ENCODE assay signal across 19 cellular contexts in the genomic region with DNA sequence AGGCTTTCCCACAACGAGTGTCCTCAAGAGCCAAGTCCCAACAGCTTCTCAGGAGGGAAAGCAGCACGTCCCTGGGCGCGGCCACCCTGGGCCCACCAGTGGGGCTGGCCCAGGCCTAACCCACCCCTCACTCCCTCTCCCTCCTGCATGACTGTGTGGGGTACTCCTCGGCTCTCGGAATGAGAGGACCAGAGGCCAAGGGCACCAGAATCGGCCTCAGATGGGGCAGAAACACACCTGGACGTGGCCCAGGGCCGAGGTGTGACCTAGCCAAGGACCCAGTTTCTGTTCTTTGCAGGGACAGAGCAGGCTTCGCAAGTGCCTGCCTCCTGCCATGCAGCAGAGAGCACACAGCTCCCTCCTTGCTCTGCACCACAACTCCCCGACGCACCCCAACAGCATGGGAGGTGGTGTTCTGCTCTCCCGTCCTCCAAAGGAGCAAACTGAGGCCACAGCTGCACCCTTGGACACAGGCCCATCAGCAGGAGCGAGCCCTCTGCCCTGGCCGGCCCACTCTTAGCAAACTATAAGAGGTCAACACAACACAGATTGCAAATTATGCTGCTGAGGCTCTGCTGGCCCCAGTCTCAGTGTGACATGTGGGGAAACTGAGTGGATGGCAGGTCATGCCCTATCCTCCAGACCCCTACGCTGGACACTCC. TPM values are rescaled to one million over a fixed set of nuclear protein-coding genes. Genes with fewer than 3 reads are reported as not detected.
DNase-seq lines count a peak whose midpoint lies in the region; ATAC-seq, FAIRE-seq and TF ChIP-seq lines count a peak whose summit lies in the region.
"Had no signal": no experiment of that assay in that cellular context is flagged by ENCODE, and none has a peak within 500 bp of the region (broad histone marks: within the 10 kb centered on the region; RNA-seq: fewer than 3 reads in every experiment).

No MANE protein-coding gene starts in this region.

- ATAC-seq in heart left ventricle = no peak
- ATAC-seq in left cardiac atrium = no peak
- ATAC-seq in stimulated activated effector memory CD8-positive, alpha-beta T cell treated with anti-CD3 and anti-CD28 coated beads, Interleukin-12 subunit alpha, Interleukin-12 subunit beta, amount 100 ng/mL, for 72 hours = no peak

- TF ChIP-seq CTCF in heart left ventricle (IDR thresholded peaks at IDR 0.05) = no peak
- no peak for TF ChIP-seq CTCF in glutamatergic neuron (IDR thresholded peaks at IDR 0.05; ENCODE audit: partially characterized antibody, unreplicated experiment)
- no peak for TF ChIP-seq CTCF in nephron progenitor cell (IDR thresholded peaks at IDR 0.05)

- WGBS in heart left ventricle, 4 donors = 91 to 94% (median 94%) methylated on average over 12 to 16 of the region's 16 CpGs

- H3K36me3 Mint-ChIP-seq in glutamatergic neuron (ENCODE audit: unreplicated experiment) (peaks cover 5% of the 10 kb centered on the region), nephron progenitor cell (ENCODE audit: low read depth) (peaks cover 23% of the 10 kb centered on the region)
- H3K36me3 Mint-ChIP-seq in stimulated activated effector memory CD8-positive, alpha-beta T cell treated with anti-CD3 and anti-CD28 coated beads, Interleukin-12 subunit alpha, Interleukin-12 subunit beta, amount 100 ng/mL, for 72 hours = no peaks in the 10 kb centered on the region

- no peak for FAIRE-seq in HTR-8/SVneo (lab: Jason Lieb, UNC)
- FAIRE-seq: GM19239 had no signal

- H3K36me3 ChIP-seq in heart left ventricle = no peaks in the 10 kb centered on the region
- H3K36me3 ChIP-seq: SJCRH30 had no signal

- peak overlapping the region; percentile 34 for H3K4me3 Mint-ChIP-seq in glutamatergic neuron (ENCODE audit: unreplicated experiment)
- no peak overlapping the region for H3K4me3 Mint-ChIP-seq in nephron progenitor cell
- H3K4me3 Mint-ChIP-seq in stimulated activated effector memory CD8-positive, alpha-beta T cell treated with anti-CD3 and anti-CD28 coated beads, Interleukin-12 subunit alpha, Interleukin-12 subunit beta, amount 100 ng/mL, for 72 hours = no peak overlapping the region
- H3K4me3 Mint-ChIP-seq: CD4-positive, alpha-beta memory T cell had no signal

- no peak overlapping the region for H3K4me3 ChIP-seq in heart left ventricle
- H3K4me3 ChIP-seq: SJCRH30 had no signal

- H3K27ac Mint-ChIP-seq in glutamatergic neuron (ENCODE audit: unreplicated experiment) = peak overlapping the region; percentile 88
- H3K27ac Mint-ChIP-seq in nephron progenitor cell = peak overlapping the region; percentile 59
- no peak overlapping the region for H3K27ac Mint-ChIP-seq in stimulated activated effector memory CD8-positive, alpha-beta T cell treated with anti-CD3 and anti-CD28 coated beads, Interleukin-12 subunit alpha, Interleukin-12 subunit beta, amount 100 ng/mL, for 72 hours
- H3K27ac Mint-ChIP-seq: CD4-positive, alpha-beta memory T cell had no signal

- H3K4me1 Mint-ChIP-seq in glutamatergic neuron (ENCODE audit: low read depth, unreplicated experiment) (peaks cover 50% of the 10 kb centered on the region), nephron progenitor cell (peaks cover 20% of the 10 kb centered on the region)
- H3K4me1 Mint-ChIP-seq in stimulated activated effector memory CD8-positive, alpha-beta T cell treated with anti-CD3 and anti-CD28 coated beads, Interleukin-12 subunit alpha, Interleukin-12 subunit beta, amount 100 ng/mL, for 72 hours = peaks cover 41% of the 10 kb centered on the region

- no peaks in the 10 kb centered on the region for H3K9me3 ChIP-seq in heart left ventricle
- H3K9me3 ChIP-seq: SJCRH30 had no signal

- peak in 3 of 5 donors; percentile 12 to 34 (median 22) for DNase-seq in heart left ventricle
- no peak for DNase-seq in left cardiac atrium
- peak; percentile 10 for DNase-seq in glutamatergic neuron
- DNase-seq in nephron progenitor cell = no peak
- no peak for DNase-seq in NCI-H2107 treated with DMSO at 0.1 percent for 48 hours (lab: John Stamatoyannopoulos, UW; ENCODE audit: unreplicated experiment)
- no peak for DNase-seq in HTR-8/SVneo (ENCODE audit: insufficient read length, low spot score)
- no peak for DNase-seq in NCI-H1436 (lab: John Stamatoyannopoulos, UW)
- no peak for DNase-seq in stimulated activated effector memory CD8-positive, alpha-beta T cell treated with anti-CD3 and anti-CD28 coated beads, Interleukin-12 subunit alpha, Interleukin-12 subunit beta, amount 100 ng/mL, for 72 hours (ENCODE audit: low spot score in 2 of 2)
- DNase-seq: Calu3, DMS53, HCEC 1CT, MM.1S, NCI-H1092 treated with DMSO at 0.1 percent for 48 hours, NCI-H226, NCI-H524 treated with DMSO at 0.1 percent for 48 hours, SJCRH30 had no signal

- H3K4me1 ChIP-seq in heart left ventricle = peaks cover 0 to 23% (median 0%) of the 10 kb centered on the region in 12 donors

- no peak for TF ChIP-seq POLR2A in heart left ventricle (IDR thresholded peaks at IDR 0.05)

- peaks cover 5% of the 10 kb centered on the region for H3K27me3 Mint-ChIP-seq in glutamatergic neuron (ENCODE audit: unreplicated experiment)
- H3K27me3 Mint-ChIP-seq in nephron progenitor cell (ENCODE audit: low read depth, poor library complexity) = peaks cover 2% of the 10 kb centered on the region
- H3K27me3 Mint-ChIP-seq: CD4-positive, alpha-beta memory T cell had no signal

- intact Hi-C loops in heart left ventricle (cut with DNase I) = no loop called here
- intact Hi-C loops in left cardiac atrium (cut with DNase I) = no loop called here

- peaks cover 17% of the 10 kb centered on the region for H3K9me3 Mint-ChIP-seq in glutamatergic neuron (ENCODE audit: unreplicated experiment)
- no peaks in the 10 kb centered on the region for H3K9me3 Mint-ChIP-seq in nephron progenitor cell
- H3K9me3 Mint-ChIP-seq in stimulated activated effector memory CD8-positive, alpha-beta T cell treated with anti-CD3 and anti-CD28 coated beads, Interleukin-12 subunit alpha, Interleukin-12 subunit beta, amount 100 ng/mL, for 72 hours = peaks cover 4% of the 10 kb centered on the region

- H3K27me3 ChIP-seq in heart left ventricle = no peaks in the 10 kb centered on the region
- H3K27me3 ChIP-seq: SJCRH30 had no signal

- no peak overlapping the region for H3K27ac ChIP-seq in heart left ventricle
- H3K27ac ChIP-seq: KMS-11, SJCRH30 had no signal

RNA-seq across cellular contexts. Expression of gene HS6ST1, which starts 19.7 kb away (rescaled TPM):
- total RNA-seq in heart left ventricle = 10 to 100 TPM; 18.1 to 87.3 (median 24.9) TPM
- 10 to 100 TPM; 15.6 to 26.5 TPM for polyA plus RNA-seq in heart left ventricle
- 10 to 100 TPM; 14.3 to 19.3 TPM for total RNA-seq in left cardiac atrium
- 173 TPM for total RNA-seq in glutamatergic neuron (ENCODE audit: unreplicated experiment)

Comparison
In these comparisons a context has a peak if more than half of its experiments do, and no peak if none do; other contexts are left out.
1. DNase-seq: peak in heart left ventricle (3 of 5) and glutamatergic neuron (single experiment); none in left cardiac atrium (single experiment), nephron progenitor cell (single experiment), NCI-H2107 treated with DMSO at 0.1 percent for 48 hours (single experiment), HTR-8/SVneo (single experiment), NCI-H1436 (single experiment) and stimulated activated effector memory CD8-positive, alpha-beta T cell treated with anti-CD3 and anti-CD28 coated beads, Interleukin-12 subunit alpha, Interleukin-12 subunit beta, amount 100 ng/mL, for 72 hours (0 of 2).